ENCODE assay signal across 8 cellular contexts in the genomic region with DNA sequence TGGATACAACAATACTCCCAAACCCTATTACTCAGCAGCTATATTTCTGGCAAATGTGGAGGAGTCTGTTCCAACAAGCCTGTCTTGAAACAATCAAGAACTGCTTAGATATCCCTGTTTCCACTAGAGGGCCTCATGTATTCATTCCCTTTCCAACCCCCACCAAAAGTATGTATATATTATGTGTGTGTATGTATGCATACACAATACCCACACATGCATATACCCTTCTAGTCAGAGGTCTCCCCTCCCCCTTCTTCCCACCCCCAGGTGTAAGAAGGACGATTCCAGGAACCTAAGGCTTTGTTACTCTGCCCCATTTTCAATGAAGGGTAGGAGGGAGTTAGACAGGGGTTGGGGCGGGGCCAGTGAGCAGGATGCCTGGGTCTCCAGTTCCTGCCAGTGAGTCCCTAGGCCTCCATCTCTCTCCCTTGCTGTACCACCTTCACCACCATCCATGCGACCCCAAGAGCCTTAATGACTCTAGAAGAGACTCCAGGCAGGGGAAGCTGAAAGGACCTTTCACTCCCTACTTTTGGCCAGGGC. TPM values are rescaled to one million over a fixed set of nuclear protein-coding genes. Genes with fewer than 3 reads are reported as not detected.
DNase-seq lines count a peak whose midpoint lies in the region; ATAC-seq, FAIRE-seq and TF ChIP-seq lines count a peak whose summit lies in the region.

TSS of gene DGKA (plus strand) at position 392 of the 546 bp plus-strand sequence. CDS start 5,342 bp downstream, outside the sequence.

- H3K36me3 Mint-ChIP-seq in neural crest cell (ENCODE audit: low read depth): no peaks in the 10 kb centered on the region

- H3K27ac ChIP-seq in subcutaneous abdominal adipose tissue (ENCODE audit: low read depth, low read length): peak within 1 kb of the TSS; percentile 65

- TF ChIP-seq CTCF in neural crest cell (conservative IDR thresholded peaks at IDR 0.05): peak; percentile 71

- H3K27me3 ChIP-seq in subcutaneous abdominal adipose tissue (ENCODE audit: control insufficient read depth in 5 of 5, insufficient read depth in 4 of 5, low read length in 5 of 5): peaks cover 0 to 10% (median 0%) of the 10 kb centered on the region in 5 donors

- H3K27ac Mint-ChIP-seq in neural crest cell (ENCODE audit: unreplicated experiment): peak within 1 kb of the TSS; percentile 97

- H3K4me1 Mint-ChIP-seq in neural crest cell: peaks cover 47% of the 10 kb centered on the region

- peak within 1 kb of the TSS; percentile 91 for H3K4me3 Mint-ChIP-seq in neural crest cell

- H3K9me3 Mint-ChIP-seq in neural crest cell: no peaks in the 10 kb centered on the region

- DNase-seq in DMS79 (lab: John Stamatoyannopoulos, UW) (peak; percentile 8), HT-29 (ENCODE audit: low spot score) (peak; percentile 71), RCC 7860 (ENCODE audit: low spot score) (peak; percentile 31), activated T-helper 1 cell treated with Interleukin-2 at 50 U/mL for 16 hours (ENCODE audit: low read depth) (peak; percentile 66), fibroblast of gingiva (ENCODE audit: low read depth) (peak; percentile 82), neural crest cell (ENCODE audit: low read depth, low spot score) (no peak)

- H3K9me3 ChIP-seq in subcutaneous abdominal adipose tissue (ENCODE audit: control insufficient read depth in 5 of 5, low read length in 5 of 5): no peaks in the 10 kb centered on the region

- peak within 1 kb of the TSS; percentile 78 to 87 (median 80) for H3K4me3 ChIP-seq in subcutaneous abdominal adipose tissue (ENCODE audit: low read depth in 1 of 5, low read length in 5 of 5)

- H3K36me3 ChIP-seq in subcutaneous abdominal adipose tissue (ENCODE audit: control insufficient read depth in 5 of 5, insufficient read depth in 5 of 5, low read length in 5 of 5): no peaks in the 10 kb centered on the region

- FAIRE-seq in RCC 7860 (lab: Jason Lieb, UNC): no peak

- peaks cover 3 to 66% (median 51%) of the 10 kb centered on the region in 5 donors for H3K4me1 ChIP-seq in subcutaneous abdominal adipose tissue (ENCODE audit: control insufficient read depth in 5 of 5, insufficient read depth in 5 of 5, low read length in 5 of 5)

- H3K9ac ChIP-seq in subcutaneous abdominal adipose tissue (ENCODE audit: low read length in 5 of 5): peak within 1 kb of the TSS; percentile 11 to 85 (median 78)

- ATAC-seq in HG02759 (IDR thresholded peaks at IDR 0.05; ENCODE audit: unreplicated experiment): no peak

- H3K27me3 Mint-ChIP-seq in neural crest cell (ENCODE audit: low read depth): peaks cover 38% of the 10 kb centered on the region

RNA-seq across cellular contexts. Expression of gene DGKA, which starts in this region (rescaled TPM):
- 5.5 and 5.9 TPM in 2 replicates for total RNA-seq in HT-29 (2014; rRNA removed; shearing (Covaris generic))
- total RNA-seq in neural crest cell: 17.1 and 18.8 TPM in 2 replicates
